25 cellular contexts compared by ENCODE assay signal in the genomic region with DNA sequence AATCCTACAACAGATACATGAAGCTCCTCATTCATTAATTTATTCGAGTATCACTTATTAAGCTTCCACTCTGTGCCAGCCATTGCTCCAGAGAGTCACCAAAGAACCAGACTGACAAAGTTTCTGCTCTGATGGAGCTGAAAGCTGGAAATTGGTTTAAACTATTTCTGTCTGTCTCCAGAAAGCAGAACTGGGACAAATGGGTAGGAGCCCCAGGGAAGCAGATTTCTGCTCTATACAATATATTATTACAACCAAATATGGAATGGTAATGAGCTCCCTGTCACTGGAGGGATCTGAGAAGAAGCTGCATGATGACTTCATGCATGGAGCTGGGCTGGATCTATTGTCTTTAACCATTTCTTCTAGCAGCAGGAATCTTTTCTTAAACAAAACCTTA.
"Had no signal": no experiment of that assay in that cellular context is flagged by ENCODE, and none has a peak within 500 bp of the region (broad histone marks: within the 10 kb centered on the region; RNA-seq: fewer than 3 reads in every experiment).

No MANE protein-coding gene starts in this region.

- H3K27me3 ChIP-seq: breast epithelium, foreskin keratinocyte, hepatocyte, right lobe of liver, testis, vagina had no signal

- FAIRE-seq: colon had no signal

- DNase-seq: activated CD4-positive, alpha-beta T cell treated with anti-CD3 and anti-CD28 coated beads, Interleukin-2, amount 10 ng/mL, durations not matched to agents 7 days and 5 days; activated CD8-positive, alpha-beta memory T cell treated with anti-CD3 and anti-CD28 coated beads, Interleukin-2, amount 50 U/mL, for 4 hours; activated CD8-positive, alpha-beta T cell treated with anti-CD3 and anti-CD28 coated beads, Interleukin-2, amount 10 ng/mL, durations not matched to agents 7 days and 5 days; activated naive CD8-positive, alpha-beta T cell treated with anti-CD3 and anti-CD28 coated beads, Interleukin-2, amount 10 ng/mL, durations not matched to agents 7 days and 5 days; activated T-cell treated with anti-CD3 and anti-CD28 coated beads, Interleukin-2, amount 50 U/mL, for 24 hours; amniotic stem cell; effector memory CD4-positive, alpha-beta T cell; foreskin keratinocyte; immature natural killer cell; naive B cell; posterior cingulate gyrus; right lobe of liver; stimulated activated CD4-positive, alpha-beta T cell treated with anti-CD3 and anti-CD28 coated beads, Interleukin-2, amount 100 ng/mL, for 24 hours; testis; trophoblast cell had no signal

- H3K4me3 Mint-ChIP-seq: activated CD4-positive, alpha-beta T cell treated with anti-CD3 and anti-CD28 coated beads, Interleukin-2, amount 10 ng/mL, durations not matched to agents 7 days and 5 days; activated CD8-positive, alpha-beta T cell treated with anti-CD3 and anti-CD28 coated beads, Interleukin-2, amount 10 ng/mL, durations not matched to agents 7 days and 5 days; activated naive CD8-positive, alpha-beta T cell treated with anti-CD3 and anti-CD28 coated beads, Interleukin-2, amount 10 ng/mL, durations not matched to agents 7 days and 5 days; activated T-cell treated with anti-CD3 and anti-CD28 coated beads, Interleukin-2, amount 50 U/mL, for 24 hours; activated T-helper 17 cell treated with anti-CD3 and anti-CD28 coated beads, Interleukin-2, amount 50 U/mL, for 72 hours; central memory CD8-positive, alpha-beta T cell; immature natural killer cell; neural crest cell; stimulated activated memory B cell treated with anti-CD40 and anti-IgM and Interleukin-4, amounts not matched to agents 10 μg/mL and 1 μg/mL and 100 μg/mL, for 72 hours had no signal

- H3K36me3 Mint-ChIP-seq: activated naive CD8-positive, alpha-beta T cell treated with anti-CD3 and anti-CD28 coated beads, Interleukin-2, amount 10 ng/mL, durations not matched to agents 7 days and 5 days; immature natural killer cell; naive B cell; stimulated activated memory B cell treated with anti-CD40 and anti-IgM and Interleukin-4, amounts not matched to agents 10 μg/mL and 1 μg/mL and 100 μg/mL, for 72 hours had no signal

- H3K27me3 Mint-ChIP-seq: activated CD4-positive, alpha-beta T cell treated with anti-CD3 and anti-CD28 coated beads, Interleukin-2, amount 10 ng/mL, durations not matched to agents 7 days and 5 days; activated naive CD8-positive, alpha-beta T cell treated with anti-CD3 and anti-CD28 coated beads, Interleukin-2, amount 10 ng/mL, durations not matched to agents 7 days and 5 days; activated T-cell treated with anti-CD3 and anti-CD28 coated beads, Interleukin-2, amount 50 U/mL, for 24 hours; activated T-helper 17 cell treated with anti-CD3 and anti-CD28 coated beads, Interleukin-2, amount 50 U/mL, for 72 hours; central memory CD8-positive, alpha-beta T cell; naive B cell; stimulated activated memory B cell treated with anti-CD40 and anti-IgM and Interleukin-4, amounts not matched to agents 10 μg/mL and 1 μg/mL and 100 μg/mL, for 72 hours had no signal

- H3K9me3 Mint-ChIP-seq: activated CD4-positive, alpha-beta T cell treated with anti-CD3 and anti-CD28 coated beads, Interleukin-2, amount 10 ng/mL, durations not matched to agents 7 days and 5 days; activated naive CD8-positive, alpha-beta T cell treated with anti-CD3 and anti-CD28 coated beads, Interleukin-2, amount 10 ng/mL, durations not matched to agents 7 days and 5 days; activated T-cell treated with anti-CD3 and anti-CD28 coated beads, Interleukin-2, amount 50 U/mL, for 24 hours; activated T-helper 17 cell treated with anti-CD3 and anti-CD28 coated beads, Interleukin-2, amount 50 U/mL, for 72 hours; central memory CD8-positive, alpha-beta T cell; immature natural killer cell; naive B cell; neural crest cell; stimulated activated memory B cell treated with anti-CD40 and anti-IgM and Interleukin-4, amounts not matched to agents 10 μg/mL and 1 μg/mL and 100 μg/mL, for 72 hours had no signal

- H3K36me3 ChIP-seq: breast epithelium, right lobe of liver, vagina had no signal

- H3K4me1 Mint-ChIP-seq: activated naive CD8-positive, alpha-beta T cell treated with anti-CD3 and anti-CD28 coated beads, Interleukin-2, amount 10 ng/mL, durations not matched to agents 7 days and 5 days; central memory CD8-positive, alpha-beta T cell had no signal

- H3K27ac Mint-ChIP-seq: activated CD8-positive, alpha-beta T cell treated with anti-CD3 and anti-CD28 coated beads, Interleukin-2, amount 10 ng/mL, durations not matched to agents 7 days and 5 days; activated naive CD8-positive, alpha-beta T cell treated with anti-CD3 and anti-CD28 coated beads, Interleukin-2, amount 10 ng/mL, durations not matched to agents 7 days and 5 days; activated T-cell treated with anti-CD3 and anti-CD28 coated beads, Interleukin-2, amount 50 U/mL, for 24 hours; activated T-helper 17 cell treated with anti-CD3 and anti-CD28 coated beads, Interleukin-2, amount 50 U/mL, for 72 hours; stimulated activated memory B cell treated with anti-CD40 and anti-IgM and Interleukin-4, amounts not matched to agents 10 μg/mL and 1 μg/mL and 100 μg/mL, for 72 hours had no signal

- H3K4me3 ChIP-seq: breast epithelium, hepatocyte, lung, right lobe of liver, skin epidermis, testis, vagina had no signal

- H3K27ac ChIP-seq: foreskin keratinocyte, hepatocyte, vagina had no signal

- H3K9me3 ChIP-seq: breast epithelium, right lobe of liver, testis, vagina had no signal

- H3K4me1 ChIP-seq: breast epithelium, foreskin keratinocyte, right lobe of liver had no signal
